ENCODE assay signal across 8 cellular contexts in the genomic region with DNA sequence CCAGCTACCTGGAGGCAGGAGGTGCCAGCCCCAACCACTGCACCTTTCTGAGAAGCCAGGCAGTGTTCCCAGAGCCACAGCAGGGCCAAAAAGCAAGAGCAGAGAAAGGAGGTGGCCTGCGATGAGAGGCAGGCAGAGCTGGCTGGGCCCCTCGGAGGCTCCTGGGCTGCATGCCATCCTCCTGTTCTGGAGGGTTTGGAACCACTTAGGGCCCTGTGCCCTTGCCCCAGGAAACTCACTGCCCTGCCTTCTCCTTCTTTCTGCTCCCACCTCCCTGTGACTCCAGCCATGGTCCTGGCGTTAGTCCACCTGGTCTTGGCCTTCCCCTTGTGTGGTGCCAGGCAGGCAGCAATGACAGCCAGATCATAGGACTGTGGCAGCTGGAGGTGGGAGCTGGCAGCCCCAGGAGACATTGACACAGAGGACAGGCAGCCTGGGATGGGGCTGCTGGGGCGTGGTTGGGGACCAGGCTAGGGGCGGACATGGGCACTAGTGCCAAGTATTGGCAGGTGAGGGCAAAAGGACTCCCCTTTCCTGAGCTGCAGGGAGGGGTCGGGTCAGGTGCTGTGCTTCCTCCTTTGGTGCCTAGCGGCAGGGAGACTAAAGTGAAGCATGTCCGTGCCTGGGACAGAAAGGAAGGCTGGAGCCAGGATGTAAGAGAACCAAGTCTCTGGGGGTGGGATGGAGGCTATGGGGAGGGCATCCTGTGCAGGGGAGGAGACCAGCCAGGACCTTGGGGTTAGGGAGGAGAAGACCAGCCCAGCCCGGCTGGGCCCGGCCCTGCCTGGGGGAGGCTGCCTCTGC.
DNase-seq lines count a peak whose midpoint lies in the region; ATAC-seq and TF ChIP-seq lines count a peak whose summit lies in the region.

No MANE protein-coding gene starts in this region.

- peak; percentile 11 for ATAC-seq in GM21390 (IDR thresholded peaks at IDR 0.05; ENCODE audit: unreplicated experiment)
- ATAC-seq in HG03378 (IDR thresholded peaks at IDR 0.05; ENCODE audit: unreplicated experiment): no peak

- H3K27ac ChIP-seq in 22Rv1: peak overlapping the region; percentile 99

- in situ Hi-C loops in astrocyte of the cerebellum (cut with HindIII; ENCODE audit: low sequenced_read_pairs): no loop called here

- DNase-seq in astrocyte of the cerebellum (ENCODE audit: low read depth) (no peak), medulla oblongata (ENCODE audit: extremely low spot score) (peak; percentile 66), Kasumi-1 (lab: John Stamatoyannopoulos, UW) (no peak), GOT3 (lab: John Stamatoyannopoulos, UW) (no peak)
- DNase-seq in stimulated activated CD4-positive, alpha-beta T cell treated with anti-CD3 and anti-CD28 coated beads, Interleukin-4, amount 100 ng/mL, for 1 hour: no peak

- TF ChIP-seq CTCF in 22Rv1 (IDR thresholded peaks at IDR 0.05): no peak
- no peak for TF ChIP-seq CTCF in astrocyte of the cerebellum (IDR thresholded peaks at IDR 0.05; ENCODE audit: low read depth, low read length, missing control alignments)

- H3K4me3 ChIP-seq in astrocyte of the cerebellum (ENCODE audit: low read depth, low read length): peak overlapping the region; percentile 38
